Comparison of ENCODE assay signal across 9 cellular contexts in genomic region chr12:110038741-110039084, GRCh38. TPM values are rescaled to one million over a fixed set of nuclear protein-coding genes. Genes with fewer than 3 reads are reported as not detected.
DNase-seq lines count a peak whose midpoint lies in the region; ATAC-seq and TF ChIP-seq lines count a peak whose summit lies in the region.
"Had no signal": no experiment of that assay in that cellular context is flagged by ENCODE, and none has a peak within 500 bp of the region (broad histone marks: within the 10 kb centered on the region; RNA-seq: fewer than 3 reads in every experiment).

No MANE protein-coding gene starts in this region.

- H3K9me3 ChIP-seq in HUES64 (ENCODE audit: insufficient read depth, low read depth, low read length) (no peaks in the 10 kb centered on the region), mammary epithelial cell (replicated peaks; ENCODE audit: insufficient read depth, low read length) (no peaks in the 10 kb centered on the region)

- H3K27me3 ChIP-seq in HUES64 (ENCODE audit: insufficient read depth, low read length) (no peaks in the 10 kb centered on the region), mammary epithelial cell (ENCODE audit: insufficient read depth, low read length) (no peaks in the 10 kb centered on the region), mesendoderm (ENCODE audit: insufficient read depth, low read length, poor library complexity) (no peaks in the 10 kb centered on the region)

- 89% methylated on average over 5 of the region's 5 CpGs for WGBS in HUES64
- 67% methylated on average over 5 of the region's 5 CpGs for WGBS in mammary epithelial cell (ENCODE audit: low coverage, missing lambda C conversion rate)
- WGBS in mesendoderm (ENCODE audit: extremely low coverage, insufficient coverage, low lambda C conversion rate), result no CpG with 5 or more reads among the region's 5 CpGs

- no peaks in the 10 kb centered on the region for H3K9me3 Mint-ChIP-seq in natural killer cell

- no peak overlapping the region for H3K18ac ChIP-seq in mesendoderm (ENCODE audit: low read length)

- no peak for ATAC-seq in natural killer cell

- no peak overlapping the region for H3K23ac ChIP-seq in mesendoderm (ENCODE audit: low read length)

- no peaks in the 10 kb centered on the region for H3K36me3 Mint-ChIP-seq in natural killer cell

- H3K27ac Mint-ChIP-seq in natural killer cell, result peak overlapping the region; percentile 82 to 87

- no peak overlapping the region for H2BK120ac ChIP-seq in mesendoderm (ENCODE audit: low read depth, low read length)

- TF ChIP-seq CTCF in 22Rv1 (IDR thresholded peaks at IDR 0.05) (no peak), mammary epithelial cell (conservative IDR thresholded peaks at IDR 0.05 in 1 of 2, IDR thresholded peaks at IDR 0.05 in 1 of 2; ENCODE audit: extremely low read depth in 1 of 2, insufficient read depth in 1 of 2, low read depth in 1 of 2, low read length in 2 of 2) (no peak), natural killer cell (IDR thresholded peaks at IDR 0.05) (no peak)

- H3K4me3 ChIP-seq in HUES64 (ENCODE audit: low read length) (no peak overlapping the region), mammary epithelial cell (replicated peaks in 1 of 3; ENCODE audit: insufficient read depth in 1 of 3, low read depth in 2 of 3, low read length in 3 of 3) (no peak overlapping the region), mesendoderm (ENCODE audit: low read length) (no peak overlapping the region)

- intact Hi-C loops in mammary epithelial cell (cut with micrococcal nuclease) (loop anchor here (5.0 kb wide), 2 partner anchors 36 to 106 kb away; no protein-coding TSS in a partner anchor), natural killer cell (cut with micrococcal nuclease) (no loop called here)

- no peak overlapping the region for H4K8ac ChIP-seq in mesendoderm (ENCODE audit: low read depth, low read length)

- no peak overlapping the region for H3K4me3 Mint-ChIP-seq in natural killer cell

- no peak overlapping the region for H3K4me2 ChIP-seq in mammary epithelial cell (ENCODE audit: insufficient read depth, low read depth, low read length)
- no peak overlapping the region for H3K4me2 ChIP-seq in mesendoderm (ENCODE audit: low read length)

- no peak overlapping the region for H2BK5ac ChIP-seq in mesendoderm (ENCODE audit: low read length)

- peaks cover 21% of the 10 kb centered on the region for H3K4me1 ChIP-seq in HUES64 (ENCODE audit: insufficient read depth, low read length)
- peaks cover 16% of the 10 kb centered on the region for H3K4me1 ChIP-seq in mammary epithelial cell (ENCODE audit: insufficient read depth, low read length)
- H3K4me1 ChIP-seq in mesendoderm (ENCODE audit: control insufficient read depth, low read depth, low read length), result no peaks in the 10 kb centered on the region

- no peak overlapping the region for H3K9ac ChIP-seq in HUES64 (ENCODE audit: low read depth, low read length)
- no peak overlapping the region for H3K9ac ChIP-seq in mammary epithelial cell (ENCODE audit: insufficient read depth, low read length)
- H3K9ac ChIP-seq in mesendoderm (ENCODE audit: low read length), result no peak overlapping the region

- peak overlapping the region; percentile 81 for H3K27ac ChIP-seq in 22Rv1
- peak overlapping the region; percentile 50; the same call in 1 of the 2 replicates for H3K27ac ChIP-seq in HUES64 (ENCODE audit: low read depth, low read length)
- peak overlapping the region; percentile 17 for H3K27ac ChIP-seq in mammary epithelial cell (ENCODE audit: insufficient read depth, low read depth, low read length)
- no peak overlapping the region for H3K27ac ChIP-seq in mesendoderm (ENCODE audit: low read depth, low read length)

- no peaks in the 10 kb centered on the region for H3K27me3 Mint-ChIP-seq in natural killer cell (ENCODE audit: low read depth in 2 of 2)

- H3K79me1 ChIP-seq in mesendoderm (ENCODE audit: low read length), result peaks cover 3% of the 10 kb centered on the region

- H3K36me3 ChIP-seq in HUES64 (ENCODE audit: insufficient read depth, low read length), result peaks cover 26% of the 10 kb centered on the region
- H3K36me3 ChIP-seq in mammary epithelial cell (ENCODE audit: insufficient read depth, low read length), result peaks cover 16% of the 10 kb centered on the region
- peaks cover 6% of the 10 kb centered on the region for H3K36me3 ChIP-seq in mesendoderm (ENCODE audit: control insufficient read depth, insufficient read depth, low read length)

- H3K79me2 ChIP-seq in mammary epithelial cell (ENCODE audit: insufficient read depth, low read length), result peaks cover 34% of the 10 kb centered on the region
- no peaks in the 10 kb centered on the region for H3K79me2 ChIP-seq in mesendoderm (ENCODE audit: control insufficient read depth, insufficient read depth, low read length)

- H2AK5ac ChIP-seq in mesendoderm (ENCODE audit: low read length), result no peak overlapping the region

- TSS peak; percentile 47 for BruUV-seq in mammary epithelial cell (replicated peaks; lab: Mats Ljungman, UMichigan)

- H3K4ac ChIP-seq in mesendoderm (ENCODE audit: low read depth, low read length), result no peak overlapping the region

- H4K20me1 ChIP-seq in mammary epithelial cell (ENCODE audit: insufficient read depth, low read length), result peaks cover 5% of the 10 kb centered on the region

- H3K4me1 Mint-ChIP-seq in natural killer cell, result peaks cover 27 to 33% of the 10 kb centered on the region in 2 donors

- dilution Hi-C loops in mammary epithelial cell (cut with HindIII; ENCODE audit: low sequenced_read_pairs), result no loop called here

- CTCF ChIA-PET in mammary epithelial cell (lab: Charles Lee; ENCODE audit: low non-redundant PET), result no interaction called here

- in situ Hi-C loops in mammary epithelial cell (cut with MboI; ENCODE audit: low sequenced_read_pairs in 2 of 2), result no loop called here

- no peak overlapping the region for H3K56ac ChIP-seq in mesendoderm (ENCODE audit: low read length)

- no peak for DNase-seq in mammary epithelial cell
- no peak for DNase-seq in natural killer cell
- no peak for DNase-seq in NCI-H345 treated with DMSO at 0.1 percent for 48 hours (lab: John Stamatoyannopoulos, UW; ENCODE audit: unreplicated experiment)
- DNase-seq in NAMALWA (ENCODE audit: low spot score), result no peak
- no peak for DNase-seq in NCI-H1048 (lab: John Stamatoyannopoulos, UW)
- no peak for DNase-seq in mesendoderm
- DNase-seq: cortex of kidney had no signal

- H4K5ac ChIP-seq in mesendoderm (ENCODE audit: low read length), result no peak overlapping the region

- no peak overlapping the region for H2BK15ac ChIP-seq in mesendoderm (replicated peaks; ENCODE audit: low read depth)

- no peak overlapping the region for H2AFZ ChIP-seq in mammary epithelial cell (ENCODE audit: low read depth, low read length)

RNA-seq across cellular contexts. Expression of gene C12orf76, which starts 9.6 kb away (rescaled TPM):
- polyA plus RNA-seq in HUES64 (2013, experiment 1 of 2), result 7.1 TPM
- polyA plus RNA-seq in HUES64 (2013, experiment 2 of 2), result 12.6 TPM
- 10 to 100 TPM in 1 of 2 donors, 1 to 10 TPM in 1; 5.5 to 10.2 TPM for total RNA-seq in mammary epithelial cell
- 4.9 TPM for polyA plus RNA-seq in mammary epithelial cell
- polyA minus RNA-seq in mammary epithelial cell, result not detected
- total RNA-seq in natural killer cell, result 10 to 100 TPM in 2 of 3 donors, 1 to 10 TPM in 1; 9.9 to 12.1 (median 10.9) TPM
- polyA plus RNA-seq in mesendoderm (2013, experiment 1 of 2), result 5.0 TPM
- 5.4 TPM for polyA plus RNA-seq in mesendoderm (2013, experiment 2 of 2)

RNA-seq across cellular contexts. Expression of gene ANKRD13A, which starts 39.5 kb away (rescaled TPM):
- 11.9 TPM for polyA plus RNA-seq in HUES64 (2013, experiment 1 of 2)
- 13.9 TPM for polyA plus RNA-seq in HUES64 (2013, experiment 2 of 2)
- total RNA-seq in mammary epithelial cell (100 to 1,000 TPM in 1 of 2 donors, 10 to 100 TPM in 1; 51.0 to 160 TPM), natural killer cell (10 to 100 TPM; 74.9 to 93.6 (median 90.7) TPM)
- 48.4 TPM for polyA plus RNA-seq in mammary epithelial cell
- 46.7 TPM for polyA minus RNA-seq in mammary epithelial cell
- 13.3 TPM for polyA plus RNA-seq in mesendoderm (2013, experiment 1 of 2)
- 13.3 TPM for polyA plus RNA-seq in mesendoderm (2013, experiment 2 of 2)

RNA-seq across cellular contexts. Expression of gene GIT2, which starts 42.5 kb away (rescaled TPM):
- 13.8 TPM for polyA plus RNA-seq in HUES64 (2013, experiment 1 of 2)
- 13.2 TPM for polyA plus RNA-seq in HUES64 (2013, experiment 2 of 2)
- total RNA-seq in mammary epithelial cell (10 to 100 TPM; 26.8 to 30.8 TPM), natural killer cell (100 to 1,000 TPM in 2 of 3 donors, 10 to 100 TPM in 1; 98.8 to 118 (median 117) TPM)
- 16.0 TPM for polyA plus RNA-seq in mammary epithelial cell
- 39.9 TPM for polyA minus RNA-seq in mammary epithelial cell
- polyA plus RNA-seq in mesendoderm (2013, experiment 1 of 2), result 11.5 TPM
- 11.8 TPM for polyA plus RNA-seq in mesendoderm (2013, experiment 2 of 2)
